In the genomic region with DNA sequence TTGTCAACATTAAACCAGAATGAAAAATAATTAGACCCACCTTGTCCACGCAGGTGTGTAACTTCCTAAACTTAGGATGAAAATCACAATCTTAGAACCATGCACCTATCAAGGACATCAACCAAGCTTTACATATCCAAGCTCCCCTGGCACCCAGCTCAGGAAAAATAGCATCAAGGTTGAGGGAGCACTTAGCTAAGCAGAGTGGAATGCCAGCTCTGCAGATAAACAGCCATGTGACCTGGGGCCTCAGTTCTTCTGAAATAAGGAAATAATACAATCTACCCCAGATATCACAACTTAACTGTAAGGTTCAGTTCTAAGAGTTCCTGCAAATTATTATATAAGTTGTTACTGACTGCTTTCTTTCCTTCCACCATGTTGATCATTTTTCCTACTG, we compare ENCODE assay signal across 12 cellular contexts.
DNase-seq lines count a peak whose midpoint lies in the region; ATAC-seq, FAIRE-seq and TF ChIP-seq lines count a peak whose summit lies in the region.
"Had no signal": no experiment of that assay in that cellular context is flagged by ENCODE, and none has a peak within 500 bp of the region (broad histone marks: within the 10 kb centered on the region; RNA-seq: fewer than 3 reads in every experiment).

No MANE protein-coding gene starts in this region.

- FAIRE-seq in GM12892 (lab: Jason Lieb, UNC) = peak; percentile 48

- ATAC-seq in HG03095 (IDR thresholded peaks at IDR 0.05; ENCODE audit: unreplicated experiment) (no peak), GM21390 (IDR thresholded peaks at IDR 0.05; ENCODE audit: unreplicated experiment) (no peak)

- no peaks in the 10 kb centered on the region for H3K36me3 ChIP-seq in kidney epithelial cell (ENCODE audit: control insufficient read depth, insufficient read depth, low read length)

- no peak for TF ChIP-seq POLR2A in GM12892 (IDR thresholded peaks at IDR 0.05; ENCODE audit: low read depth, low read length)

- no peaks in the 10 kb centered on the region for H3K27me3 ChIP-seq in kidney epithelial cell (ENCODE audit: control insufficient read depth, insufficient read depth, low read length)

- no peak overlapping the region for H3K4me3 ChIP-seq in cardiac fibroblast (replicated peaks in 1 of 2; ENCODE audit: low read depth in 2 of 2, low read length in 2 of 2)
- H3K4me3 ChIP-seq in kidney epithelial cell (ENCODE audit: low read depth, low read length) = no peak overlapping the region
- H3K4me3 ChIP-seq: lower lobe of right lung had no signal

- DNase-seq in GM12892 (ENCODE audit: insufficient read length) (no peak), cardiac fibroblast (ENCODE audit: low read depth in 2 of 2) (peak; percentile 42 to 57), kidney epithelial cell (ENCODE audit: low read depth) (peak; percentile 53), pulmonary artery endothelial cell (ENCODE audit: low read depth, low spot score) (peak; percentile 2), C1 segment of cervical spinal cord (lab: John Stamatoyannopoulos, UW) (no peak)
- DNase-seq in stimulated activated CD4-positive, alpha-beta T cell treated with anti-CD3 and anti-CD28 coated beads, Interleukin-4, amount 100 ng/mL, for 24 hours = no peak
- DNase-seq: lower lobe of right lung; nucleus accumbens; stimulated activated CD4-positive, alpha-beta T cell treated with anti-CD3 and anti-CD28 coated beads, Interleukin-4, amount 100 ng/mL, for 4 hours; stimulated activated naive CD4-positive, alpha-beta T cell treated with Interleukin-2 at 50 U/mL for 16 hours had no signal

- TF ChIP-seq CTCF in cardiac fibroblast (IDR thresholded peaks at IDR 0.05; ENCODE audit: low read depth, low read length) (no peak), kidney epithelial cell (IDR thresholded peaks at IDR 0.05; ENCODE audit: insufficient read depth, low read length, poor library complexity, severe bottlenecking) (no peak)

Comparison
In these comparisons a context has a peak if more than half of its experiments do, and no peak if none do; other contexts are left out.
1. DNase-seq: peak in cardiac fibroblast (2 of 2), kidney epithelial cell (single experiment) and pulmonary artery endothelial cell (single experiment); none in GM12892 (single experiment), C1 segment of cervical spinal cord (0 of 14) and stimulated activated CD4-positive, alpha-beta T cell treated with anti-CD3 and anti-CD28 coated beads, Interleukin-4, amount 100 ng/mL, for 24 hours (single experiment).